ENCODE assay signal across 24 cellular contexts in the genomic region with DNA sequence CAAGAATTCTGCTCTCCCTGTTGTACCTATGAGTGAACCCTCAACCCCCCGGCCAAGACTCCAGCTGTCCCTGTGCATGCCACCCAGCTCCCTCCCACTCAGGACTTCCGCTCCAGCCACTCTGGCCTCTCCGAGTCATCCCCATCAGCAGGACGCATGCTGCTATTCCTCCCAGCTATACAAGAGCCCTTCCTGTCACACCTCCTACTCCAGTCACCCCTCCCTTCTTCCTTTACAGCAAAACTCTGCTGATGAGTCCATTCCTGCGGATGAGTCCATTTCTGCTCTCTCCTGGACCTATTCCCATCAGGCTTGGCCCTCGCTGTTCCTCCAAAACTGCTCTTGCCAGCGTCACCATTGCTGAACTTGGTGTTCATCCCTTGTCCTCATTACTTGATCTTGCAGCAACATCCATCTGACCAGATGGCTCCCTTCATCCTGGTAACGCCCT. TPM values are rescaled to one million over a fixed set of nuclear protein-coding genes. Genes with fewer than 3 reads are reported as not detected.
A peak's percentile ranks its signal among the peaks of the same experiment; 100 is the strongest.
DNase-seq lines count a peak whose midpoint lies in the region; ATAC-seq, FAIRE-seq and TF ChIP-seq lines count a peak whose summit lies in the region.
"Had no signal": no experiment of that assay in that cellular context is flagged by ENCODE, and none has a peak within 500 bp of the region (broad histone marks: within the 10 kb centered on the region; RNA-seq: fewer than 3 reads in every experiment).

No MANE protein-coding gene starts in this region.

- H3K27me3 Mint-ChIP-seq in nephron (ENCODE audit: low read depth), result peaks cover 20% of the 10 kb centered on the region

- no peak for FAIRE-seq in small intestine (lab: Jason Lieb, UNC)
- FAIRE-seq: D721Med, GM18507, H54 had no signal

- no peak overlapping the region for H3K9ac ChIP-seq in GM23248

- DNase-seq in GM23248 (peak; percentile 67), NCI-H69 (lab: John Stamatoyannopoulos, UW) (peak; percentile 77), choroid plexus epithelial cell (ENCODE audit: low read depth) (peak; percentile 42), small intestine (no peak), posterior vena cava (ENCODE audit: low spot score) (no peak), omental fat pad (ENCODE audit: low spot score) (no peak)
- DNase-seq: activated CD4-positive, alpha-beta T cell treated with anti-CD3 and anti-CD28 coated beads for 4 hours; activated CD8-positive, alpha-beta memory T cell treated with anti-CD3 and anti-CD28 coated beads, Interleukin-2, amount 50 U/mL, for 4 hours; activated naive CD4-positive, alpha-beta T cell; cortex of kidney; erythroblast; head of caudate nucleus; naive thymus-derived CD4-positive, alpha-beta T cell; NCI-H1436 treated with DMSO at 0.1 percent for 48 hours; NCI-H2227 treated with DMSO at 0.1 percent for 48 hours; thyroid gland had no signal

- H3K79me2 ChIP-seq in GM23248 (ENCODE audit: insufficient read depth), result no peaks in the 10 kb centered on the region

- no peaks in the 10 kb centered on the region for H4K20me1 ChIP-seq in GM23248 (ENCODE audit: insufficient read depth)

- H3K4me1 ChIP-seq in GM23248 (ENCODE audit: insufficient read depth) (peaks cover 12% of the 10 kb centered on the region), small intestine (ENCODE audit: control insufficient read depth in 2 of 2, insufficient read depth in 1 of 2, low read depth in 1 of 2, low read length in 1 of 2) (no peaks in the 10 kb centered on the region)

- H3K27me3 ChIP-seq in GM23248 (replicated peaks; ENCODE audit: insufficient read depth) (no peaks in the 10 kb centered on the region), small intestine (ENCODE audit: control insufficient read depth in 2 of 2, insufficient read depth in 2 of 2, low read length in 2 of 2) (no peaks in the 10 kb centered on the region)
- H3K27me3 ChIP-seq: ascending aorta, thyroid gland had no signal

- H3K9me3 ChIP-seq in GM23248 (ENCODE audit: low read depth) (no peaks in the 10 kb centered on the region), small intestine (ENCODE audit: control insufficient read depth, low read depth) (no peaks in the 10 kb centered on the region)
- H3K9me3 ChIP-seq: ascending aorta, thyroid gland had no signal

- H3K27ac ChIP-seq in GM23248 (no peak overlapping the region), small intestine (ENCODE audit: low read depth in 1 of 2, low read length in 1 of 2) (no peak overlapping the region)
- H3K27ac ChIP-seq: ascending aorta, thyroid gland had no signal

- H3K4me3 Mint-ChIP-seq in nephron, result no peak overlapping the region
- H3K4me3 Mint-ChIP-seq: naive thymus-derived CD4-positive, alpha-beta T cell; stimulated activated effector memory CD8-positive, alpha-beta T cell treated with anti-CD3 and anti-CD28 coated beads, Interleukin-12 subunit alpha, Interleukin-12 subunit beta, amount 100 ng/mL, for 72 hours; T-helper 2 cell treated with Interferon-gamma antibody and Interleukin-4, amounts not matched to agents 5 μg/mL and 100 μg/mL, for 36 hours had no signal

- H3K4me1 Mint-ChIP-seq in nephron, result peaks cover 46% of the 10 kb centered on the region

- 37 to 45% methylated on average over 8 of the region's 8 CpGs for WGBS in GM23248 (ENCODE audit: low coverage in 1 of 2, low lambda C conversion rate in 2 of 2, missing lambda C conversion rate in 2 of 2), 2 experiments
- WGBS in small intestine, 3 donors, result 72 to 92% (median 91%) methylated on average over 7 to 8 of the region's 8 CpGs

- peak overlapping the region; percentile 23; the same call in 1 of the 2 replicates for H2AFZ ChIP-seq in GM23248

- peaks cover 5% of the 10 kb centered on the region; the same call in 1 of the 2 replicates for H3F3A ChIP-seq in GM23248 (ENCODE audit: insufficient read depth)

- in situ Hi-C loops in GM23248 (cut with MboI), result no loop called here

- H3K27ac Mint-ChIP-seq in nephron, result peak overlapping the region in 2 of 3 experiments; percentile 4 to 16
- H3K27ac Mint-ChIP-seq: T-helper 2 cell treated with Interferon-gamma antibody and Interleukin-4, amounts not matched to agents 5 μg/mL and 100 μg/mL, for 36 hours had no signal

- intact Hi-C loops in posterior vena cava (cut with DNase I), result no loop called here

- no peak for TF ChIP-seq CTCF in choroid plexus epithelial cell (conservative IDR thresholded peaks at IDR 0.05; ENCODE audit: low read depth, low read length)
- no peak for TF ChIP-seq CTCF in nephron (IDR thresholded peaks at IDR 0.05; ENCODE audit: unreplicated experiment in 3 of 3)
- TF ChIP-seq CTCF in omental fat pad (IDR thresholded peaks at IDR 0.05), result no peak

- no peak overlapping the region for H3K4me3 ChIP-seq in GM23248
- H3K4me3 ChIP-seq in choroid plexus epithelial cell (ENCODE audit: low read depth, low read length), result no peak overlapping the region
- H3K4me3 ChIP-seq in small intestine (ENCODE audit: low read depth in 1 of 2, low read length in 2 of 2), result no peak overlapping the region
- H3K4me3 ChIP-seq: ascending aorta, lung, thyroid gland had no signal

- no peak overlapping the region for H3K4me2 ChIP-seq in GM23248 (ENCODE audit: unreplicated experiment)

- H3K36me3 ChIP-seq in GM23248 (ENCODE audit: low read depth), result no peaks in the 10 kb centered on the region
- H3K36me3 ChIP-seq in small intestine (ENCODE audit: control insufficient read depth in 2 of 2, insufficient read depth in 2 of 2, low read length in 2 of 2), result no peaks in the 10 kb centered on the region
- H3K36me3 ChIP-seq: ascending aorta, thyroid gland had no signal

- no peak for ATAC-seq in omental fat pad (ENCODE audit: low FRiP score)
- ATAC-seq: naive thymus-derived CD4-positive, alpha-beta T cell; stimulated activated effector memory CD8-positive, alpha-beta T cell treated with anti-CD3 and anti-CD28 coated beads, Interleukin-12 subunit alpha, Interleukin-12 subunit beta, amount 100 ng/mL, for 72 hours had no signal

- H3K9me2 ChIP-seq in GM23248 (ENCODE audit: insufficient read depth), result no peaks in the 10 kb centered on the region

- H3K36me3 Mint-ChIP-seq in nephron (ENCODE audit: low read depth), result no peaks in the 10 kb centered on the region
- H3K36me3 Mint-ChIP-seq: naive thymus-derived CD4-positive, alpha-beta T cell had no signal

- no peaks in the 10 kb centered on the region for H3K9me3 Mint-ChIP-seq in nephron
- H3K9me3 Mint-ChIP-seq: naive thymus-derived CD4-positive, alpha-beta T cell; stimulated activated effector memory CD8-positive, alpha-beta T cell treated with anti-CD3 and anti-CD28 coated beads, Interleukin-12 subunit alpha, Interleukin-12 subunit beta, amount 100 ng/mL, for 72 hours; T-helper 2 cell treated with Interferon-gamma antibody and Interleukin-4, amounts not matched to agents 5 μg/mL and 100 μg/mL, for 36 hours had no signal

RNA-seq across cellular contexts. Expression of a gene that starts 42.2 kb away (rescaled TPM):
- total RNA-seq in GM23248 (2014; rRNA removed; shearing (Covaris generic)), result 140 and 212 TPM in 2 replicates
- polyA plus RNA-seq in GM23248 (2016; fragmentation: Nextera tagmentation; extraction: Ambion mirVana) (262 and 264 TPM in 2 replicates), small intestine (1,000 to 10,000 TPM in 2 of 3 donors, 100 to 1,000 TPM in 1; 851 to 1,257 (median 1,018) TPM)
- total RNA-seq in posterior vena cava (100 to 1,000 TPM; 303 to 370 TPM), omental fat pad (100 to 1,000 TPM; 284 to 317 (median 305) TPM)

Comparison
In these comparisons a context has a peak if more than half of its experiments do, and no peak if none do; other contexts are left out.
1. DNase-seq: peak in GM23248 (single experiment), NCI-H69 (single experiment) and choroid plexus epithelial cell (single experiment); none in small intestine (single experiment), posterior vena cava (single experiment) and omental fat pad (single experiment).